8 cellular contexts compared by ENCODE assay signal in the genomic region with DNA sequence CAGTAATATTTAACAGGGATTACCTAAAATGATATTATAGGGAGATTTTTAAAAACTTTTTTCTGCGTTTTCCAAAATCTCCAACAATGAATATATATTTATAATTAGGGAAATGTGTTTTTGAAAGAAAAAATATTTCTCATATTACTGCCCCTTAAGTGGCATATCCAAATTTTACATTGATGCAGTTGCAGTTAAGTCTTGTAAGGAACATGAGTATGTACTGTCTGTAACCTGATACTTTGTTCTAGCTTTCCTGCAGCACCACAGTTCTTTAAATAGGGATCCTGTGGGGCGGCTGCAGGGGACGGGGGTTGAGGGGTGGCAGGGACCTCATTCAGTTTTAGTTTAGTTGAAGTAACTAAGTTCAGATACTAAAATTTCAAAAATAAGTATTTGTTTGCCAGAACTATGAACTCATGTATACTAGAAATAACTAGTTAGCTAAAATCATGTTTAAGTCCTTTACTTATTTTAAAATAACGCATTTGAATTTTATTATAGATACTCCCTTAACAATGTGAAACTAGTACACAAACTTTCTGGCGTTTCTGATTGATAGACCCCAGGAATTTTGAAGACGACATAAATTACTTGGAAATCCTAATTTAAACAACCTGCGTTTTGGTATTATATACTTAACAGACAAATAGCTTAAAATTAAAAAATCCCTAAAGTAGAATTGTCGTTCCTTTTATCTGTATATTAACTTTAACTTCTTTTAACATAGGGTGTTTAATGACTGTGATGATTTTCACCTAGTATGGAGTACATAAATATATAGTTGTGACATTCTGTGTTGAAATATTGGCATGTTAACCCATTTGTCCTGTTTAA. TPM values are rescaled to one million over a fixed set of nuclear protein-coding genes. Genes with fewer than 3 reads are reported as not detected.
DNase-seq lines count a peak whose midpoint lies in the region; ATAC-seq and TF ChIP-seq lines count a peak whose summit lies in the region.

No MANE protein-coding gene starts in this region.

- peak overlapping the region; percentile 100 for H3K27ac Mint-ChIP-seq in activated T-cell treated with anti-CD3 and anti-CD28 coated beads, Interleukin-2, amount 50 U/mL, for 72 hours
- peak overlapping the region; percentile 96 for H3K27ac Mint-ChIP-seq in neural crest cell (ENCODE audit: unreplicated experiment)

- DNase-seq in GM19240 (ENCODE audit: insufficient read length, low spot score): peak; percentile 19
- peak; percentile 84 for DNase-seq in PC-3
- peak; percentile 69 to 74 for DNase-seq in activated T-cell treated with anti-CD3 and anti-CD28 coated beads, Interleukin-2, amount 50 U/mL, for 72 hours
- peak; percentile 61 for DNase-seq in fibroblast of the conjunctiva (ENCODE audit: low read depth)
- DNase-seq in neural crest cell (ENCODE audit: low read depth, low spot score): peak; percentile 32
- DNase-seq in vagina (ENCODE audit: extremely low spot score in 2 of 2): no peak

- TSS peak; percentile 100 for BruUV-seq in PC-3 (replicated peaks; lab: Mats Ljungman, UMichigan)

- no peaks in the 10 kb centered on the region for H3K27me3 Mint-ChIP-seq in activated T-cell treated with anti-CD3 and anti-CD28 coated beads, Interleukin-2, amount 50 U/mL, for 72 hours (ENCODE audit: low read depth)
- peaks cover 2% of the 10 kb centered on the region for H3K27me3 Mint-ChIP-seq in neural crest cell (ENCODE audit: low read depth)

- H2AFZ ChIP-seq in PC-3 (ENCODE audit: low read length): peak overlapping the region; percentile 75

- H3K27ac ChIP-seq in C4-2B (peak overlapping the region; percentile 41; the same call in 1 of the 2 replicates), PC-3 (ENCODE audit: low read length) (peak overlapping the region; percentile 92), vagina (peak overlapping the region; percentile 97)

- CTCF ChIA-PET in PC-3 (lab: Charles Lee): interaction anchor here (0.6 to 2.2 kb wide), 5 partner anchors 25 to 439 kb away, joined by 3 to 22 read pairs (median 5); a partner anchor contains a TSS

- no peak for TF ChIP-seq CTCF in C4-2B (conservative IDR thresholded peaks at IDR 0.05)
- no peak for TF ChIP-seq CTCF in PC-3 (conservative IDR thresholded peaks at IDR 0.05; ENCODE audit: low read depth, low read length)
- TF ChIP-seq CTCF in neural crest cell (conservative IDR thresholded peaks at IDR 0.05): no peak
- TF ChIP-seq CTCF in vagina (IDR thresholded peaks at IDR 0.05): no peak

- H3K9me3 Mint-ChIP-seq in activated T-cell treated with anti-CD3 and anti-CD28 coated beads, Interleukin-2, amount 50 U/mL, for 72 hours: no peaks in the 10 kb centered on the region
- H3K9me3 Mint-ChIP-seq in neural crest cell: no peaks in the 10 kb centered on the region

- H3K4me3 ChIP-seq in PC-3 (ENCODE audit: low read length) (peak overlapping the region; percentile 84), vagina (peak overlapping the region; percentile 57 to 64)

- no peak for TF ChIP-seq POLR2A in vagina (IDR thresholded peaks at IDR 0.05)

- ATAC-seq in HG03354 (IDR thresholded peaks at IDR 0.05; ENCODE audit: poor library complexity, severe bottlenecking, unreplicated experiment) (peak; percentile 47), PC-3 (peak; percentile 71)
- peak; percentile 79 to 81 for ATAC-seq in activated T-cell treated with anti-CD3 and anti-CD28 coated beads, Interleukin-2, amount 50 U/mL, for 72 hours (replicated peaks in 1 of 2)

- H3F3A ChIP-seq in PC-3 (ENCODE audit: low read length, unreplicated experiment): no peaks in the 10 kb centered on the region

- peaks cover 54% of the 10 kb centered on the region for H3K4me1 Mint-ChIP-seq in activated T-cell treated with anti-CD3 and anti-CD28 coated beads, Interleukin-2, amount 50 U/mL, for 72 hours (ENCODE audit: low read depth)
- H3K4me1 Mint-ChIP-seq in neural crest cell: peaks cover 40% of the 10 kb centered on the region

- peaks cover 38% of the 10 kb centered on the region for H3K79me2 ChIP-seq in PC-3 (ENCODE audit: low read length)

- H3K36me3 ChIP-seq in PC-3 (ENCODE audit: low read depth, low read length) (no peaks in the 10 kb centered on the region), vagina (no peaks in the 10 kb centered on the region)

- peaks cover 43% of the 10 kb centered on the region for H3K4me1 ChIP-seq in PC-3 (ENCODE audit: insufficient read depth, low read length)
- H3K4me1 ChIP-seq in vagina: peaks cover 28% of the 10 kb centered on the region

- intact Hi-C loops in PC-3 (cut with micrococcal nuclease): loop anchor here (1.0 to 2.0 kb wide), 4 partner anchors 25 to 110 kb away; a partner anchor contains a TSS
- intact Hi-C loops in vagina (cut with DNase I): loop anchor here (2.0 kb wide), 1 partner anchor 25 kb away; a partner anchor contains a TSS

- no peaks in the 10 kb centered on the region for H4K20me1 ChIP-seq in PC-3 (ENCODE audit: low read length)

- H3K9me2 ChIP-seq in PC-3 (replicated peaks; ENCODE audit: low read length): no peaks in the 10 kb centered on the region

- H3K4me3 Mint-ChIP-seq in activated T-cell treated with anti-CD3 and anti-CD28 coated beads, Interleukin-2, amount 50 U/mL, for 72 hours: peak overlapping the region; percentile 86 to 99
- H3K4me3 Mint-ChIP-seq in neural crest cell: peak overlapping the region; percentile 75

- H3K9ac ChIP-seq in PC-3 (ENCODE audit: low read length): peak overlapping the region; percentile 84

- peak overlapping the region; percentile 91 for H3K4me2 ChIP-seq in PC-3 (ENCODE audit: low read length)

- no peaks in the 10 kb centered on the region for H3K9me3 ChIP-seq in PC-3 (ENCODE audit: low read length)
- no peaks in the 10 kb centered on the region for H3K9me3 ChIP-seq in vagina

- POLR2A ChIA-PET in PC-3 (lab: Charles Lee; ENCODE audit: unreplicated experiment): interaction anchor here (0.5 to 2.0 kb wide), 17 partner anchors 12 to 1226 kb away, joined by 3 to 24 read pairs (median 4); a partner anchor contains a TSS

- H3K36me3 Mint-ChIP-seq in activated T-cell treated with anti-CD3 and anti-CD28 coated beads, Interleukin-2, amount 50 U/mL, for 72 hours (ENCODE audit: insufficient read depth in 2 of 2): peaks cover 0 to 3% of the 10 kb centered on the region in 2 donors
- no peaks in the 10 kb centered on the region for H3K36me3 Mint-ChIP-seq in neural crest cell (ENCODE audit: low read depth)

- no peaks in the 10 kb centered on the region for H3K27me3 ChIP-seq in PC-3 (ENCODE audit: low read length)
- no peaks in the 10 kb centered on the region for H3K27me3 ChIP-seq in vagina

RNA-seq across cellular contexts. Expression of a gene that starts 0.6 kb away (rescaled TPM):
- total RNA-seq in PC-3 (2014; rRNA removed) (4.5 and 10.5 TPM in 2 replicates), neural crest cell (17.3 and 23.2 TPM in 2 replicates), vagina (20.9 TPM)
- 10 to 100 TPM in 1 of 2 donors, 1 to 10 TPM in 1; 9.6 to 14.0 TPM for total RNA-seq in activated T-cell treated with anti-CD3 and anti-CD28 coated beads, Interleukin-2, amount 50 U/mL, for 72 hours

RNA-seq across cellular contexts. Expression of a gene that starts 25.2 kb away (rescaled TPM):
- total RNA-seq in PC-3 (2014; rRNA removed) (81.5 and 93.4 TPM in 2 replicates), neural crest cell (318 and 328 TPM in 2 replicates), vagina (85.7 TPM)
- 100 to 1,000 TPM; 145 to 191 TPM for total RNA-seq in activated T-cell treated with anti-CD3 and anti-CD28 coated beads, Interleukin-2, amount 50 U/mL, for 72 hours

RNA-seq across cellular contexts. Expression of a gene that starts 41.7 kb away (rescaled TPM):
- total RNA-seq in PC-3 (2014; rRNA removed) (not detected in 2 replicates), neural crest cell (not detected in 2 replicates), vagina (2.7 TPM)
- total RNA-seq in activated T-cell treated with anti-CD3 and anti-CD28 coated beads, Interleukin-2, amount 50 U/mL, for 72 hours: under 1 TPM; 0.32 to 0.62 TPM

Comparison
In these comparisons a context has a peak if more than half of its experiments do, and no peak if none do; other contexts are left out.
1. H3K27ac ChIP-seq: peak in every context shown above with its lines; median percentile 97 in vagina; 92 in PC-3; 41 in C4-2B.
2. DNase-seq: peak in GM19240 (single experiment), PC-3 (single experiment), activated T-cell treated with anti-CD3 and anti-CD28 coated beads, Interleukin-2, amount 50 U/mL, for 72 hours (2 of 2), fibroblast of the conjunctiva (single experiment) and neural crest cell (single experiment); none in vagina (0 of 2).
3. Peak in every context shown above with its lines, with median percentiles within 50 percentile points of each other: ATAC-seq.